In the genomic region with DNA sequence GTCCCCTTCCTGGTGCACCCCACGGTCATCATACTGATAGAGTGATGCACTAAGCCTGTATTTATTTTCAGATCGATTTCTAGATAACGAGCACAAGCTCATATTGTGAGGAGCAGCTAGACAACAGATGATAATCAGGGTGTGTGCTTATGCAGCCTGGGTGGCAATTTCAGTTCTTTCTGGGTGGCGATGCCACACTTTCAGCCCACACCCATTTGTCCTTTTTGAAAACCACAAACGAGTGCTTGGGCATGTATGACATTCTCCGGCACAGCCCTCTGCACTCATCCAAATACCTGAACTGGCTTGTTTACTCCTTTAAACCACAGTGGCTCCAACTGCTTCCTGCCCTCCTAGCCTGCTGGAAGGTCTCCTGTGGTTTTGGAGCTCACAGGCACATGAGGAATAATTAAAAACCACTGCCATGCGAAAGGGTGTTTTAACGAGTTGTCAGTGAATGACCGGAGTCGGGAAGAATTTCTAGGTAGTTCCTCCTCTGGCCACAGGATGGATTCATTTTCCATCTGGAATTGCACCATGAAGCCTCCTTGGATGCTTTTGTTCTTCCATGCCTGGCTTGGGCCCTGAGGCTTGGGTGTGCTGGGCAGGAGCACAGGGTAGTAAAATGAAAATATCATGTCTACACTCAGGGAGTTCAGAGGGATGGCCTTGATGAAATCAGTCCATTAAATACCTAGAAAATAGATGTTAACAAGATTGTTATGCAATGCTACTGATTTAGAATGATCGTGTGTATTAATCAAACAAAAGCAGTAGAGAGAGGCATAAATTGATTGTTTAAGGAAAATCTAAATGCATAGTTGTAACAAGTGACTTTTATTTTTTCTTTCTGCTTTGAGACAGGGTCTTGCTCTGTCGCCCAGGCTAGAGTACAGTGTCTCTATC, we compare ENCODE assay signal across 8 cellular contexts. TPM values are rescaled to one million over a fixed set of nuclear protein-coding genes. Genes with fewer than 3 reads are reported as not detected.
A peak's percentile ranks its signal among the peaks of the same experiment; 100 is the strongest.
DNase-seq lines count a peak whose midpoint lies in the region; ATAC-seq, FAIRE-seq and TF ChIP-seq lines count a peak whose summit lies in the region.

No MANE protein-coding gene starts in this region.

- no peak overlapping the region for H3K4me3 ChIP-seq in adipocyte (ENCODE audit: low read length)
- H3K4me3 ChIP-seq in HepG2 (replicated peaks in 1 of 3; ENCODE audit: insufficient read depth in 1 of 3, low read depth in 2 of 3, low read length in 3 of 3), result peak overlapping the region in 1 of 3 experiments; percentile 34; a peak in 2 of 6 replicates
- H3K4me3 ChIP-seq in coronary artery, result no peak overlapping the region
- no peak overlapping the region for H3K4me3 ChIP-seq in MM.1S (ENCODE audit: low read length)

- 20% methylated on average over 11 of the region's 12 CpGs for WGBS in HepG2 (ENCODE audit: low lambda C conversion rate)

- no peak for TF ChIP-seq RAD21 in HepG2 (CRISPR knock-in tag; IDR thresholded peaks at IDR 0.05)

- POLR2A ChIA-PET in HepG2 (lab: Yijun Ruan, JAX), result no interaction called here

- no peak for FAIRE-seq in HepG2 (lab: Jason Lieb, UNC)

- H3F3A ChIP-seq in MM.1S (ENCODE audit: insufficient read depth, low read length), result no peaks in the 10 kb centered on the region

- DNase-seq in DMS 273 treated with DMSO at 0.1 percent for 48 hours (lab: John Stamatoyannopoulos, UW) (peak; percentile 14), LHCN-M2 (ENCODE audit: low read depth) (peak; percentile 92), adipocyte (ENCODE audit: low read depth) (peak; percentile 83), HepG2 (ENCODE audit: low spot score) (peak; percentile 34), coronary artery (ENCODE audit: low spot score) (no peak), NCI-H1930 (lab: John Stamatoyannopoulos, UW) (no peak), C1 segment of cervical spinal cord (lab: John Stamatoyannopoulos, UW) (no peak), MM.1S (no peak)

- CTCF ChIA-PET in HepG2 (lab: Yijun Ruan, JAX; ENCODE audit: low intra/inter-chr PET ratio, low total read pairs), result interaction anchor here (2.0 to 3.7 kb wide), 2 partner anchors 145 to 215 kb away, joined by 10 to 41 read pairs; no protein-coding TSS in a partner anchor

- in situ Hi-C loops in HepG2 (cut with HindIII; ENCODE audit: extremely low pct_ligation_motif_present, low pct_unique_long_range_greater_than_20kb), result no loop called here

- H3K27ac ChIP-seq in HepG2 (ENCODE audit: extremely low read length, insufficient read depth, low read length), result no peak overlapping the region
- no peak overlapping the region for H3K27ac ChIP-seq in coronary artery
- H3K27ac ChIP-seq in MM.1S (ENCODE audit: low read length), result no peak overlapping the region

- no peaks in the 10 kb centered on the region for H3K9me2 ChIP-seq in MM.1S (replicated peaks; ENCODE audit: insufficient read depth, low read length)

- H3K79me2 ChIP-seq in HepG2 (ENCODE audit: insufficient read depth, low read length) (no peaks in the 10 kb centered on the region), MM.1S (ENCODE audit: low read length) (no peaks in the 10 kb centered on the region)

- H3K9ac ChIP-seq in adipocyte (ENCODE audit: low read length) (peak overlapping the region; percentile 4), HepG2 (ENCODE audit: insufficient read depth, low read depth, low read length) (peak overlapping the region; percentile 7; the same call in 1 of the 2 replicates), MM.1S (ENCODE audit: low read length) (no peak overlapping the region)

- H3K36me3 ChIP-seq in adipocyte (ENCODE audit: control insufficient read depth, insufficient read depth, low read length, severe bottlenecking), result no peaks in the 10 kb centered on the region
- no peaks in the 10 kb centered on the region for H3K36me3 ChIP-seq in HepG2 (replicated peaks in 1 of 2; ENCODE audit: control insufficient read depth in 1 of 2, insufficient read depth in 2 of 2, low read length in 2 of 2)
- H3K36me3 ChIP-seq in MM.1S (replicated peaks; ENCODE audit: insufficient read depth, low read length), result no peaks in the 10 kb centered on the region

- TF ChIP-seq POLR2A in HepG2 (IDR thresholded peaks at IDR 0.05; ENCODE audit: insufficient read depth in 1 of 2, low read depth in 2 of 2, low read length in 2 of 2), result no peak

- peak overlapping the region; percentile 79 for H3K4me2 ChIP-seq in HepG2 (ENCODE audit: low read depth, low read length)
- H3K4me2 ChIP-seq in MM.1S (ENCODE audit: low read depth, low read length), result no peak overlapping the region

- H3K9me3 ChIP-seq in adipocyte (ENCODE audit: control insufficient read depth, low read length) (no peaks in the 10 kb centered on the region), HepG2 (ENCODE audit: low read length) (no peaks in the 10 kb centered on the region), MM.1S (replicated peaks; ENCODE audit: insufficient read depth, low read length) (no peaks in the 10 kb centered on the region)

- ATAC-seq in HepG2, result peak; percentile 57

- H3K4me1 ChIP-seq in adipocyte (ENCODE audit: control insufficient read depth, insufficient read depth, low read length) (peaks cover 36% of the 10 kb centered on the region), HepG2 (ENCODE audit: insufficient read depth, low read length) (peaks cover 35% of the 10 kb centered on the region), MM.1S (ENCODE audit: low read length) (no peaks in the 10 kb centered on the region)

- H4K20me1 ChIP-seq in HepG2 (ENCODE audit: insufficient read depth, low read length) (no peaks in the 10 kb centered on the region), MM.1S (ENCODE audit: insufficient read depth, low read length) (no peaks in the 10 kb centered on the region)

- no TSS peak for BruUV-seq in HepG2 (replicated peaks; lab: Mats Ljungman, UMichigan)

- TF ChIP-seq EP300 in HepG2 (IDR thresholded peaks at IDR 0.05; ENCODE audit: low read depth in 2 of 2, low read length in 2 of 2) (no peak), HepG2 (CRISPR knock-in tag; IDR thresholded peaks at IDR 0.05; ENCODE audit: borderline replicate concordance) (no peak)

- no peak overlapping the region for H2AFZ ChIP-seq in HepG2 (ENCODE audit: low read length)
- H2AFZ ChIP-seq in MM.1S (ENCODE audit: low read length), result no peak overlapping the region

- no peaks in the 10 kb centered on the region for H3K27me3 ChIP-seq in adipocyte (replicated peaks; ENCODE audit: control insufficient read depth, insufficient read depth, low read length)
- 0 out of 5 replicates have a peak, but pooled peaks cover 0 to 10% of the 10 kb centered on the region in 2 experiments for H3K27me3 ChIP-seq in HepG2 (ENCODE audit: control insufficient read depth in 1 of 2, insufficient read depth in 2 of 2, low read length in 2 of 2)
- H3K27me3 ChIP-seq in MM.1S (replicated peaks; ENCODE audit: insufficient read depth, low read length), result no peaks in the 10 kb centered on the region

- TF ChIP-seq CTCF in HepG2 (CRISPR knock-in tag; IDR thresholded peaks at IDR 0.05) (peak; percentile 50), coronary artery (IDR thresholded peaks at IDR 0.05) (no peak), MM.1S (IDR thresholded peaks at IDR 0.05; ENCODE audit: low read length) (no peak)

- intact Hi-C loops in HepG2 (cut with micrococcal nuclease; ENCODE audit: unreplicated experiment), result loop anchor here (1.0 kb wide), 1 partner anchor 146 kb away; no protein-coding TSS in a partner anchor

RNA-seq across cellular contexts. Expression of a gene that starts 52.4 kb away (rescaled TPM):
- total RNA-seq in LHCN-M2 (2014; rRNA removed), result 1,506 and 2,151 TPM in 2 replicates
- 564 TPM for polyA plus RNA-seq in LHCN-M2 (2012)
- 123 and 190 TPM in 2 replicates for total RNA-seq in HepG2 (2016; rRNA removed; fragmentation: Illumina TruSeq; extraction: Trizol)
- total RNA-seq in HepG2 (2016; cell fraction: cytosol; rRNA removed; fragmentation: Illumina TruSeq; extraction: Trizol; ENCODE audit: low read depth), result 12.8 and 13.0 TPM in 2 replicates
- 125 and 196 TPM in 2 replicates for total RNA-seq in HepG2 (2016; cell fraction: insoluble cytoplasmic fraction; rRNA removed; fragmentation: Illumina TruSeq; extraction: Trizol)
- 42.7 and 46.7 TPM in 2 replicates for total RNA-seq in HepG2 (2016; cell fraction: membrane; rRNA removed; fragmentation: Illumina TruSeq; extraction: Trizol)
- 196 and 214 TPM in 2 replicates for total RNA-seq in HepG2 (2016; cell fraction: nucleus; rRNA removed; fragmentation: Illumina TruSeq; extraction: Trizol)
- 182 and 204 TPM in 2 replicates for polyA plus RNA-seq in HepG2 (2011; rRNA removed)
- polyA plus RNA-seq in HepG2 (2011; cell fraction: cytosol; rRNA removed), result 96.4 and 188 TPM in 2 replicates
- polyA plus RNA-seq in HepG2 (2011; cell fraction: nucleus; rRNA removed), result 38.6 and 61.3 TPM in 2 replicates
- polyA plus RNA-seq in HepG2 (2012), result 233 and 276 TPM in 2 replicates
- 7.7 and 7.8 TPM in 2 replicates for polyA plus RNA-seq in HepG2 (2016; cell fraction: cytosol; fragmentation: Illumina TruSeq; extraction: Trizol; ENCODE audit: low read depth)
- 97.9 and 104 TPM in 2 replicates for polyA plus RNA-seq in HepG2 (2016; cell fraction: insoluble cytoplasmic fraction; fragmentation: Illumina TruSeq; extraction: Trizol; ENCODE audit: low read depth)
- polyA plus RNA-seq in HepG2 (2016; cell fraction: membrane; fragmentation: Illumina TruSeq; extraction: Trizol; ENCODE audit: low read depth), result 21.6 and 25.4 TPM in 2 replicates
- 187 and 204 TPM in 2 replicates for polyA plus RNA-seq in HepG2 (2016; cell fraction: nucleus; fragmentation: Illumina TruSeq; extraction: Trizol; ENCODE audit: insufficient read depth, low read depth)
- 148 and 185 TPM in 2 replicates for polyA minus RNA-seq in HepG2 (2011; rRNA and poly(A)+ RNA removed; ENCODE audit: low replicate concordance)
- 165 and 204 TPM in 2 replicates for polyA minus RNA-seq in HepG2 (2011; cell fraction: cytosol; rRNA and poly(A)+ RNA removed)
- polyA minus RNA-seq in HepG2 (2011; cell fraction: nucleus; rRNA and poly(A)+ RNA removed), result 170 and 220 TPM in 2 replicates

Comparison
In these comparisons a context has a peak if more than half of its experiments do, and no peak if none do; other contexts are left out.
1. DNase-seq: peak in DMS 273 treated with DMSO at 0.1 percent for 48 hours (single experiment), LHCN-M2 (single experiment), adipocyte (single experiment) and HepG2 (single experiment); none in coronary artery (single experiment), NCI-H1930 (0 of 2), C1 segment of cervical spinal cord (0 of 14) and MM.1S (single experiment).